Comparison of ENCODE assay signal across 20 cellular contexts in genomic region chr21:28479660-28480059, GRCh38.
DNase-seq lines count a peak whose midpoint lies in the region; ATAC-seq and TF ChIP-seq lines count a peak whose summit lies in the region.
"Had no signal": no experiment of that assay in that cellular context is flagged by ENCODE, and none has a peak within 500 bp of the region (broad histone marks: within the 10 kb centered on the region; RNA-seq: fewer than 3 reads in every experiment).

No MANE protein-coding gene starts in this region.

- peak overlapping the region; percentile 65 for H3K4me2 ChIP-seq in Karpas-422 (ENCODE audit: low read depth, low read length, poor library complexity, severe bottlenecking)
- H3K4me2 ChIP-seq: BLaER1 treated with 17β-estradiol and CSF1 and Interleukin-3, amounts not matched to agents 10 nM and 100 nM had no signal

- POLR2A ChIA-PET in HEK293 (lab: Yijun Ruan, JAX) = no interaction called here
- POLR2A ChIA-PET in activated CD8-positive, alpha-beta T cell treated with anti-CD3 and anti-CD28 coated beads for 36 hours (lab: Charles Lee) = no interaction called here

- CTCF ChIA-PET in HEK293 (lab: Yijun Ruan, JAX) = interaction anchor here (1.3 kb wide), 1 partner anchor 38 kb away, joined by 3 read pairs; no protein-coding TSS in a partner anchor
- CTCF ChIA-PET in activated CD8-positive, alpha-beta T cell treated with anti-CD3 and anti-CD28 coated beads for 36 hours (lab: Charles Lee) = no interaction called here

- H3K4me1 ChIP-seq in HEK293 (ENCODE audit: control insufficient read depth, insufficient read depth, low read length) (no peaks in the 10 kb centered on the region), Karpas-422 (ENCODE audit: low read length) (peaks cover 88% of the 10 kb centered on the region)
- H3K4me1 ChIP-seq: BLaER1 treated with 17β-estradiol and CSF1 and Interleukin-3, amounts not matched to agents 10 nM and 100 nM had no signal

- no peaks in the 10 kb centered on the region for H3K27me3 ChIP-seq in Karpas-422 (ENCODE audit: low read length)
- H3K27me3 ChIP-seq: BE2C; BLaER1 treated with 17β-estradiol and CSF1 and Interleukin-3, amounts not matched to agents 10 nM and 100 nM had no signal

- H3K27ac Mint-ChIP-seq in activated CD8-positive, alpha-beta T cell treated with anti-CD3 and anti-CD28 coated beads for 36 hours = no peak overlapping the region
- H3K27ac Mint-ChIP-seq: CD14-positive monocyte; CD4-positive, alpha-beta T cell; CD8-positive, alpha-beta memory T cell had no signal

- TF ChIP-seq CTCF in HEK293 (tag by site-specific recombination; IDR thresholded peaks at IDR 0.05) = no peak
- TF ChIP-seq CTCF in activated CD8-positive, alpha-beta T cell treated with anti-CD3 and anti-CD28 coated beads for 36 hours (IDR thresholded peaks at IDR 0.05) = no peak

- DNase-seq in Karpas-422 = no peak
- DNase-seq in RPMI8226 = peak; percentile 15
- DNase-seq in activated CD8-positive, alpha-beta T cell treated with anti-CD3 and anti-CD28 coated beads for 36 hours = no peak
- DNase-seq: AML-193; BE2C; CD4-positive, alpha-beta T cell; CD8-positive, alpha-beta memory T cell; DMS 273 treated with DMSO at 0.1 percent for 48 hours; DMS79; EL; GDM1; GM23248; H7; HCEC 1CT had no signal

- no peaks in the 10 kb centered on the region for H3K27me3 Mint-ChIP-seq in activated CD8-positive, alpha-beta T cell treated with anti-CD3 and anti-CD28 coated beads for 36 hours
- H3K27me3 Mint-ChIP-seq: CD4-positive, alpha-beta T cell had no signal

- no peak overlapping the region for H3K27ac ChIP-seq in HEK293 (ENCODE audit: extremely low read depth, low read depth, low read length)
- H3K27ac ChIP-seq in Karpas-422 (ENCODE audit: low read length) = peak overlapping the region; percentile 98
- H3K27ac ChIP-seq: 22Rv1; BLaER1 treated with 17β-estradiol and CSF1 and Interleukin-3, amounts not matched to agents 10 nM and 100 nM; GM23248 had no signal

- no peaks in the 10 kb centered on the region for H3K79me2 ChIP-seq in Karpas-422 (ENCODE audit: low read length)

- H3K4me3 ChIP-seq in HEK293 (ENCODE audit: low read depth, low read length) = no peak overlapping the region
- no peak overlapping the region; the same call in 1 of the 2 replicates for H3K4me3 ChIP-seq in Karpas-422 (ENCODE audit: low read length)
- H3K4me3 ChIP-seq: BLaER1 treated with 17β-estradiol and CSF1 and Interleukin-3, amounts not matched to agents 10 nM and 100 nM; GM23248 had no signal

- H3K9me3 ChIP-seq in HEK293 (ENCODE audit: control insufficient read depth, insufficient read depth, low read depth, low read length) (no peaks in the 10 kb centered on the region), Karpas-422 (ENCODE audit: low read length) (peaks cover 4% of the 10 kb centered on the region; the same call in 1 of the 2 replicates)
- H3K9me3 ChIP-seq: BE2C had no signal

- H3K4me3 Mint-ChIP-seq in activated CD8-positive, alpha-beta T cell treated with anti-CD3 and anti-CD28 coated beads for 36 hours = no peak overlapping the region
- H3K4me3 Mint-ChIP-seq: CD14-positive monocyte; CD4-positive, alpha-beta T cell; CD8-positive, alpha-beta memory T cell had no signal

- H3K9me2 ChIP-seq in Karpas-422 (replicated peaks; ENCODE audit: insufficient read depth, low read length) = no peaks in the 10 kb centered on the region

- H2AFZ ChIP-seq in Karpas-422 (ENCODE audit: low read length) = no peak overlapping the region
- H2AFZ ChIP-seq: GM23248 had no signal

- no peaks in the 10 kb centered on the region for H4K20me1 ChIP-seq in Karpas-422 (ENCODE audit: insufficient read depth, low read depth, low read length)
- H4K20me1 ChIP-seq: BLaER1 treated with 17β-estradiol and CSF1 and Interleukin-3, amounts not matched to agents 10 nM and 100 nM had no signal

- intact Hi-C loops in activated CD8-positive, alpha-beta T cell treated with anti-CD3 and anti-CD28 coated beads for 36 hours (cut with micrococcal nuclease) = no loop called here

- no peaks in the 10 kb centered on the region for H3K36me3 ChIP-seq in HEK293 (ENCODE audit: control insufficient read depth in 2 of 2, insufficient read depth in 1 of 2, low read length in 2 of 2)
- no peaks in the 10 kb centered on the region for H3K36me3 ChIP-seq in Karpas-422 (ENCODE audit: insufficient read depth, low read length)
- H3K36me3 ChIP-seq: BE2C; BLaER1 treated with 17β-estradiol and CSF1 and Interleukin-3, amounts not matched to agents 10 nM and 100 nM had no signal

- ATAC-seq in GM18517 (IDR thresholded peaks at IDR 0.05; ENCODE audit: unreplicated experiment) (no peak), HG03571 (IDR thresholded peaks at IDR 0.05; ENCODE audit: unreplicated experiment) (no peak)
- no peak for ATAC-seq in activated CD8-positive, alpha-beta T cell treated with anti-CD3 and anti-CD28 coated beads for 36 hours

- no peaks in the 10 kb centered on the region for H3K9me3 Mint-ChIP-seq in activated CD8-positive, alpha-beta T cell treated with anti-CD3 and anti-CD28 coated beads for 36 hours
- H3K9me3 Mint-ChIP-seq: CD4-positive, alpha-beta T cell; CD8-positive, alpha-beta memory T cell had no signal

- H3K36me3 Mint-ChIP-seq in activated CD8-positive, alpha-beta T cell treated with anti-CD3 and anti-CD28 coated beads for 36 hours (ENCODE audit: low read depth) = no peaks in the 10 kb centered on the region
- H3K36me3 Mint-ChIP-seq: CD14-positive monocyte; CD8-positive, alpha-beta memory T cell had no signal

- peak overlapping the region; percentile 47 for H3K9ac ChIP-seq in Karpas-422 (ENCODE audit: low read length)
- H3K9ac ChIP-seq: BLaER1 treated with 17β-estradiol and CSF1 and Interleukin-3, amounts not matched to agents 10 nM and 100 nM; GM23248 had no signal

- H3K4me1 Mint-ChIP-seq in activated CD8-positive, alpha-beta T cell treated with anti-CD3 and anti-CD28 coated beads for 36 hours (ENCODE audit: low read depth) = no peaks in the 10 kb centered on the region
- H3K4me1 Mint-ChIP-seq: CD14-positive monocyte; CD8-positive, alpha-beta memory T cell had no signal

TF ChIP-seq in HEK293, 187 proteins besides CTCF, POLR2A, EP300 and RAD21:
- TF ChIP-seq ZNF664 (tag by site-specific recombination; IDR thresholded peaks at IDR 0.05) = no peak
- no peak for TF ChIP-seq ZNF311 (tag by site-specific recombination; IDR thresholded peaks at IDR 0.05; ENCODE audit: borderline replicate concordance)
- peak; percentile 94 for TF ChIP-seq ZNF10 (tag by site-specific recombination; IDR thresholded peaks at IDR 0.05)
